In the genomic region with DNA sequence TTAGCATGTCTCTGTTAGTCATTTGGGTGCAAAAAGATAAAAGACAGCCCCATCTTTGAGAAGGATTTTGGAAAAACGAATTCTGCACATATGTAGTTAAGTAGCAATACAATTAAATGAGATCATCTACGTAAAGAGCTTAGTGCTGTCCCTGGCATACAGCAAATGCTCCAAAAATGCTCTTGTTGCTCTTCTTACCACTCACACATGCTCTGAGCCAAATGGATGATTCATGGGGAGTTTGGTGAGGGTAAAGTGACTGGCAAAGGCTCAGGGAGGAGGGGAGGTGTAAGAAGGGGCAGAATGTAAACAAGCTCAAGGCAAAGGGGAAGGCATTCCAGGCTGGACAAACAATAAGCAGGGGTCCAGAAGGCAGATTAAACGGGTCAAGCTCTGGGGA, we compare ENCODE assay signal across 13 cellular contexts.
DNase-seq lines count a peak whose midpoint lies in the region; ATAC-seq and TF ChIP-seq lines count a peak whose summit lies in the region.
"Had no signal": no experiment of that assay in that cellular context is flagged by ENCODE, and none has a peak within 500 bp of the region (broad histone marks: within the 10 kb centered on the region; RNA-seq: fewer than 3 reads in every experiment).

No MANE protein-coding gene starts in this region.

- peaks cover 2% of the 10 kb centered on the region for H3K9me3 Mint-ChIP-seq in stimulated activated effector memory CD8-positive, alpha-beta T cell treated with anti-CD3 and anti-CD28 coated beads, Interleukin-12 subunit alpha, Interleukin-12 subunit beta, amount 100 ng/mL, for 72 hours

- H3K9ac ChIP-seq in adipocyte (ENCODE audit: low read length), result no peak overlapping the region

- H3K4me3 Mint-ChIP-seq in stimulated activated effector memory CD8-positive, alpha-beta T cell treated with anti-CD3 and anti-CD28 coated beads, Interleukin-12 subunit alpha, Interleukin-12 subunit beta, amount 100 ng/mL, for 72 hours, result no peak overlapping the region
- H3K4me3 Mint-ChIP-seq: activated naive CD8-positive, alpha-beta T cell treated with anti-CD3 and anti-CD28 coated beads, Interleukin-2, amount 10 ng/mL, durations not matched to agents 7 days and 5 days had no signal

- H3K4me3 ChIP-seq in HEK293 (ENCODE audit: low read depth, low read length) (no peak overlapping the region), adipocyte (ENCODE audit: low read length) (no peak overlapping the region), fibroblast of the aortic adventitia (ENCODE audit: low read depth, low read length) (no peak overlapping the region)

- H3K4me1 ChIP-seq in HEK293 (ENCODE audit: control insufficient read depth, insufficient read depth, low read length) (no peaks in the 10 kb centered on the region), adipocyte (ENCODE audit: control insufficient read depth, insufficient read depth, low read length) (peaks cover 9% of the 10 kb centered on the region)

- no peaks in the 10 kb centered on the region for H3K4me1 Mint-ChIP-seq in stimulated activated effector memory CD8-positive, alpha-beta T cell treated with anti-CD3 and anti-CD28 coated beads, Interleukin-12 subunit alpha, Interleukin-12 subunit beta, amount 100 ng/mL, for 72 hours
- H3K4me1 Mint-ChIP-seq: activated naive CD8-positive, alpha-beta T cell treated with anti-CD3 and anti-CD28 coated beads, Interleukin-2, amount 10 ng/mL, durations not matched to agents 7 days and 5 days had no signal

- H3K36me3 Mint-ChIP-seq in stimulated activated effector memory CD8-positive, alpha-beta T cell treated with anti-CD3 and anti-CD28 coated beads, Interleukin-12 subunit alpha, Interleukin-12 subunit beta, amount 100 ng/mL, for 72 hours, result no peaks in the 10 kb centered on the region

- no peaks in the 10 kb centered on the region for H3K9me3 ChIP-seq in HEK293 (ENCODE audit: control insufficient read depth, insufficient read depth, low read depth, low read length)
- H3K9me3 ChIP-seq in adipocyte (ENCODE audit: control insufficient read depth, low read length), result no peaks in the 10 kb centered on the region
- H3K9me3 ChIP-seq: neutrophil had no signal

- TF ChIP-seq CTCF in HEK293 (tag by site-specific recombination; IDR thresholded peaks at IDR 0.05) (no peak), fibroblast of the aortic adventitia (IDR thresholded peaks at IDR 0.05; ENCODE audit: insufficient read depth, low read length) (no peak)

- no peak for ATAC-seq in stimulated activated effector memory CD8-positive, alpha-beta T cell treated with anti-CD3 and anti-CD28 coated beads, Interleukin-12 subunit alpha, Interleukin-12 subunit beta, amount 100 ng/mL, for 72 hours
- ATAC-seq in GM21737 (IDR thresholded peaks at IDR 0.05; ENCODE audit: unreplicated experiment), result no peak

- H3K36me3 ChIP-seq in HEK293 (ENCODE audit: control insufficient read depth in 2 of 2, insufficient read depth in 1 of 2, low read length in 2 of 2) (no peaks in the 10 kb centered on the region), adipocyte (ENCODE audit: control insufficient read depth, insufficient read depth, low read length, severe bottlenecking) (no peaks in the 10 kb centered on the region)
- H3K36me3 ChIP-seq: neutrophil had no signal

- POLR2A ChIA-PET in HEK293 (lab: Yijun Ruan, JAX), result no interaction called here

- no peak overlapping the region for H3K27ac ChIP-seq in HEK293 (ENCODE audit: extremely low read depth, low read depth, low read length)
- H3K27ac ChIP-seq: neutrophil had no signal

- H3K27me3 ChIP-seq in adipocyte (replicated peaks; ENCODE audit: control insufficient read depth, insufficient read depth, low read length), result no peaks in the 10 kb centered on the region
- H3K27me3 ChIP-seq: neutrophil had no signal

- DNase-seq in adipocyte (ENCODE audit: low read depth) (peak; percentile 78), fibroblast of the aortic adventitia (ENCODE audit: low read depth) (peak; percentile 79), stromal cell of bone marrow (ENCODE audit: low read depth) (peak; percentile 85), NCI-H2227 treated with DMSO at 0.1 percent for 48 hours (lab: John Stamatoyannopoulos, UW) (no peak), germinal center (ENCODE audit: low spot score) (no peak)
- DNase-seq in stimulated activated effector memory CD8-positive, alpha-beta T cell treated with anti-CD3 and anti-CD28 coated beads, Interleukin-12 subunit alpha, Interleukin-12 subunit beta, amount 100 ng/mL, for 72 hours (ENCODE audit: low spot score in 2 of 2), result no peak
- DNase-seq: activated naive CD8-positive, alpha-beta T cell treated with anti-CD3 and anti-CD28 coated beads, Interleukin-2, amount 10 ng/mL, durations not matched to agents 7 days and 5 days; DMS79; NCI-H1930; stimulated activated naive CD4-positive, alpha-beta T cell had no signal

- no peak overlapping the region for H3K27ac Mint-ChIP-seq in stimulated activated effector memory CD8-positive, alpha-beta T cell treated with anti-CD3 and anti-CD28 coated beads, Interleukin-12 subunit alpha, Interleukin-12 subunit beta, amount 100 ng/mL, for 72 hours
- H3K27ac Mint-ChIP-seq: activated naive CD8-positive, alpha-beta T cell treated with anti-CD3 and anti-CD28 coated beads, Interleukin-2, amount 10 ng/mL, durations not matched to agents 7 days and 5 days had no signal

- CTCF ChIA-PET in HEK293 (lab: Yijun Ruan, JAX), result no interaction called here

TF ChIP-seq in HEK293, 187 proteins besides CTCF, POLR2A, EP300 and RAD21 (continues in another document):
- TF ChIP-seq ZNF585B (tag by site-specific recombination; IDR thresholded peaks at IDR 0.05) (no peak), ZBTB20 (tag by site-specific recombination; IDR thresholded peaks at IDR 0.05) (no peak), ZNF324 (tag by site-specific recombination; IDR thresholded peaks at IDR 0.05) (no peak), ZNF777 (tag by site-specific recombination; IDR thresholded peaks at IDR 0.05; ENCODE audit: borderline replicate concordance) (no peak), TCF7L2 (IDR thresholded peaks at IDR 0.05; ENCODE audit: borderline replicate concordance, low read depth, low read length) (no peak), SCRT2 (tag by site-specific recombination; IDR thresholded peaks at IDR 0.05) (peak; percentile 47; the same call in 1 of the 2 replicates)
- TF ChIP-seq, protein P1, sequence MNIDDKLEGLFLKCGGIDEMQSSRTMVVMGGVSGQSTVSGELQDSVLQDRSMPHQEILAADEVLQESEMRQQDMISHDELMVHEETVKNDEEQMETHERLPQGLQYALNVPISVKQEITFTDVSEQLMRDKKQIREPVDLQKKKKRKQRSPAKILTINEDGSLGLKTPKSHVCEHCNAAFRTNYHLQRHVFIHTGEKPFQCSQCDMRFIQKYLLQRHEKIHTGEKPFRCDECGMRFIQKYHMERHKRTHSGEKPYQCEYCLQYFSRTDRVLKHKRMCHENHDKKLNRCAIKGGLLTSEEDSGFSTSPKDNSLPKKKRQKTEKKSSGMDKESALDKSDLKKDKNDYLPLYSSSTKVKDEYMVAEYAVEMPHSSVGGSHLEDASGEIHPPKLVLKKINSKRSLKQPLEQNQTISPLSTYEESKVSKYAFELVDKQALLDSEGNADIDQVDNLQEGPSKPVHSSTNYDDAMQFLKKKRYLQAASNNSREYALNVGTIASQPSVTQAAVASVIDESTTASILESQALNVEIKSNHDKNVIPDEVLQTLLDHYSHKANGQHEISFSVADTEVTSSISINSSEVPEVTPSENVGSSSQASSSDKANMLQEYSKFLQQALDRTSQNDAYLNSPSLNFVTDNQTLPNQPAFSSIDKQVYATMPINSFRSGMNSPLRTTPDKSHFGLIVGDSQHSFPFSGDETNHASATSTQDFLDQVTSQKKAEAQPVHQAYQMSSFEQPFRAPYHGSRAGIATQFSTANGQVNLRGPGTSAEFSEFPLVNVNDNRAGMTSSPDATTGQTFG (tag by site-specific recombination; IDR thresholded peaks at IDR 0.05; ENCODE audit: borderline replicate concordance), result no peak
- TF ChIP-seq, protein P2, sequence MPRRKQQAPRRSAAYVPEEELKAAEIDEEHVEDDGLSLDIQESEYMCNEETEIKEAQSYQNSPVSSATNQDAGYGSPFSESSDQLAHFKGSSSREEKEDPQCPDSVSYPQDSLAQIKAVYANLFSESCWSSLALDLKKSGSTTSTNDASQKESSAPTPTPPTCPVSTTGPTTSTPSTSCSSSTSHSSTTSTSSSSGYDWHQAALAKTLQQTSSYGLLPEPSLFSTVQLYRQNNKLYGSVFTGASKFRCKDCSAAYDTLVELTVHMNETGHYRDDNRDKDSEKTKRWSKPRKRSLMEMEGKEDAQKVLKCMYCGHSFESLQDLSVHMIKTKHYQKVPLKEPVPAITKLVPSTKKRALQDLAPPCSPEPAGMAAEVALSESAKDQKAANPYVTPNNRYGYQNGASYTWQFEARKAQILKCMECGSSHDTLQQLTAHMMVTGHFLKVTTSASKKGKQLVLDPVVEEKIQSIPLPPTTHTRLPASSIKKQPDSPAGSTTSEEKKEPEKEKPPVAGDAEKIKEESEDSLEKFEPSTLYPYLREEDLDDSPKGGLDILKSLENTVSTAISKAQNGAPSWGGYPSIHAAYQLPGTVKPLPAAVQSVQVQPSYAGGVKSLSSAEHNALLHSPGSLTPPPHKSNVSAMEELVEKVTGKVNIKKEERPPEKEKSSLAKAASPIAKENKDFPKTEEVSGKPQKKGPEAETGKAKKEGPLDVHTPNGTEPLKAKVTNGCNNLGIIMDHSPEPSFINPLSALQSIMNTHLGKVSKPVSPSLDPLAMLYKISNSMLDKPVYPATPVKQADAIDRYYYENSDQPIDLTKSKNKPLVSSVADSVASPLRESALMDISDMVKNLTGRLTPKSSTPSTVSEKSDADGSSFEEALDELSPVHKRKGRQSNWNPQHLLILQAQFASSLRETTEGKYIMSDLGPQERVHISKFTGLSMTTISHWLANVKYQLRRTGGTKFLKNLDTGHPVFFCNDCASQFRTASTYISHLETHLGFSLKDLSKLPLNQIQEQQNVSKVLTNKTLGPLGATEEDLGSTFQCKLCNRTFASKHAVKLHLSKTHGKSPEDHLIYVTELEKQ (tag by site-specific recombination; IDR thresholded peaks at IDR 0.05; ENCODE audit: borderline replicate concordance), result no peak
- TF ChIP-seq, protein P3, sequence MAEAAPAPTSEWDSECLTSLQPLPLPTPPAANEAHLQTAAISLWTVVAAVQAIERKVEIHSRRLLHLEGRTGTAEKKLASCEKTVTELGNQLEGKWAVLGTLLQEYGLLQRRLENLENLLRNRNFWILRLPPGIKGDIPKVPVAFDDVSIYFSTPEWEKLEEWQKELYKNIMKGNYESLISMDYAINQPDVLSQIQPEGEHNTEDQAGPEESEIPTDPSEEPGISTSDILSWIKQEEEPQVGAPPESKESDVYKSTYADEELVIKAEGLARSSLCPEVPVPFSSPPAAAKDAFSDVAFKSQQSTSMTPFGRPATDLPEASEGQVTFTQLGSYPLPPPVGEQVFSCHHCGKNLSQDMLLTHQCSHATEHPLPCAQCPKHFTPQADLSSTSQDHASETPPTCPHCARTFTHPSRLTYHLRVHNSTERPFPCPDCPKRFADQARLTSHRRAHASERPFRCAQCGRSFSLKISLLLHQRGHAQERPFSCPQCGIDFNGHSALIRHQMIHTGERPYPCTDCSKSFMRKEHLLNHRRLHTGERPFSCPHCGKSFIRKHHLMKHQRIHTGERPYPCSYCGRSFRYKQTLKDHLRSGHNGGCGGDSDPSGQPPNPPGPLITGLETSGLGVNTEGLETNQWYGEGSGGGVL (tag by site-specific recombination; IDR thresholded peaks at IDR 0.05), result peak; percentile 32; the same call in 1 of the 2 replicates

Comparison
In these comparisons a context has a peak if more than half of its experiments do, and no peak if none do; other contexts are left out.
1. DNase-seq: peak in adipocyte (single experiment), fibroblast of the aortic adventitia (single experiment) and stromal cell of bone marrow (single experiment); none in stimulated activated effector memory CD8-positive, alpha-beta T cell treated with anti-CD3 and anti-CD28 coated beads, Interleukin-12 subunit alpha, Interleukin-12 subunit beta, amount 100 ng/mL, for 72 hours (0 of 2), NCI-H2227 treated with DMSO at 0.1 percent for 48 hours (single experiment) and germinal center (single experiment).